27 cellular contexts compared by ENCODE assay signal in genomic region chr10:31116226-31116625, GRCh38.
"Had no signal": no experiment of that assay in that cellular context is flagged by ENCODE, and none has a peak within 500 bp of the region (broad histone marks: within the 10 kb centered on the region; RNA-seq: fewer than 3 reads in every experiment).

No MANE protein-coding gene starts in this region.

- H3K27ac Mint-ChIP-seq: activated CD4-positive, alpha-beta memory T cell treated with anti-CD3 and anti-CD28 coated beads for 36 hours; activated CD4-positive, alpha-beta T cell treated with anti-CD3 and anti-CD28 coated beads, Interleukin-2, amount 10 ng/mL, durations not matched to agents 24 days and 14 days; activated naive CD4-positive, alpha-beta T cell treated with anti-CD3 and anti-CD28 coated beads, Interleukin-2, amount 50 U/mL, for 72 hours; brain; memory B cell; natural killer cell; neural progenitor cell; T-helper 17 cell had no signal

- H3K4me1 ChIP-seq: adrenal gland, neural progenitor cell, suprapubic skin, upper lobe of right lung had no signal

- ATAC-seq: natural killer cell, right cardiac atrium, T-helper 17 cell, upper lobe of right lung had no signal

- H3K4me3 Mint-ChIP-seq: activated CD4-positive, alpha-beta memory T cell treated with anti-CD3 and anti-CD28 coated beads for 36 hours; activated CD4-positive, alpha-beta T cell treated with anti-CD3 and anti-CD28 coated beads, Interleukin-2, amount 10 ng/mL, durations not matched to agents 24 days and 14 days; brain; memory B cell; natural killer cell; neural progenitor cell; T-helper 17 cell had no signal

- H3K4me3 ChIP-seq: adrenal gland, coronary artery, dorsolateral prefrontal cortex, neural progenitor cell, stomach, suprapubic skin, tibial artery, upper lobe of right lung had no signal

- H3K27ac ChIP-seq: adrenal gland, coronary artery, dorsolateral prefrontal cortex, neural progenitor cell, stomach, suprapubic skin, tibial artery, upper lobe of right lung, WERI-Rb-1 had no signal

- H3K36me3 Mint-ChIP-seq: natural killer cell, neural progenitor cell had no signal

- H2AFZ ChIP-seq: neural progenitor cell had no signal

- H3K27me3 ChIP-seq: adrenal gland, dorsolateral prefrontal cortex, neural progenitor cell, stomach, suprapubic skin, tibial artery, upper lobe of right lung had no signal

- H3K9me3 Mint-ChIP-seq: activated CD4-positive, alpha-beta memory T cell treated with anti-CD3 and anti-CD28 coated beads for 36 hours had no signal

- H3K4me1 Mint-ChIP-seq: memory B cell, natural killer cell, neural progenitor cell, T-helper 17 cell had no signal

- H3K9me3 ChIP-seq: adrenal gland, stomach, suprapubic skin, tibial artery, upper lobe of right lung had no signal

- H3K27me3 Mint-ChIP-seq: activated CD4-positive, alpha-beta T cell treated with anti-CD3 and anti-CD28 coated beads, Interleukin-2, amount 10 ng/mL, durations not matched to agents 24 days and 14 days; brain had no signal

- DNase-seq: activated CD4-positive, alpha-beta memory T cell treated with anti-CD3 and anti-CD28 coated beads for 36 hours; activated CD4-positive, alpha-beta T cell treated with anti-CD3 and anti-CD28 coated beads, Interleukin-2, amount 10 ng/mL, durations not matched to agents 24 days and 14 days; activated CD4-positive, CD25-positive, alpha-beta regulatory T cell treated with anti-CD3 and anti-CD28 coated beads, Interleukin-2, amount 50 U/mL, for 72 hours; activated naive CD4-positive, alpha-beta T cell; activated T-cell treated with anti-CD3 and anti-CD28 coated beads, Interleukin-2, amount 50 U/mL, for 48 hours; adrenal gland; aorta; dorsolateral prefrontal cortex; effector memory CD4-positive, alpha-beta T cell; erythroblast; head of caudate nucleus; natural killer cell; right cardiac atrium; stimulated activated CD4-positive, alpha-beta T cell treated with anti-CD3 and anti-CD28 coated beads, Interleukin-15, amount 100 ng/mL, for 24 hours; stimulated activated CD4-positive, alpha-beta T cell treated with anti-CD3 and anti-CD28 coated beads, Interleukin-2, amount 100 ng/mL, for 24 hours; stomach; T-helper 17 cell; T1000; tibial artery; upper lobe of right lung; WERI-Rb-1 had no signal

- H3K9ac ChIP-seq: neural progenitor cell had no signal

- H3K36me3 ChIP-seq: adrenal gland, neural progenitor cell, stomach, suprapubic skin, tibial artery, upper lobe of right lung, WERI-Rb-1 had no signal

- H3K4me2 ChIP-seq: neural progenitor cell had no signal
